Comparison of ENCODE assay signal across 8 cellular contexts in genomic region chr17:47315451-47316266, GRCh38. TPM values are rescaled to one million over a fixed set of nuclear protein-coding genes. Genes with fewer than 3 reads are reported as not detected.
DNase-seq lines count a peak whose midpoint lies in the region; ATAC-seq and TF ChIP-seq lines count a peak whose summit lies in the region.

No MANE protein-coding gene starts in this region.

- no peak overlapping the region for H3K27ac Mint-ChIP-seq in CD8-positive, alpha-beta T cell
- no peak overlapping the region for H3K27ac Mint-ChIP-seq in activated B cell treated with CpG ODN at 0.5 μM for 24 hours
- H3K27ac Mint-ChIP-seq in nephron progenitor cell: no peak overlapping the region
- no peak overlapping the region for H3K27ac Mint-ChIP-seq in activated T-helper 2 cell treated with anti-CD3 and anti-CD28 coated beads, Interferon-gamma antibody, Interleukin-2, Interleukin-4, amounts not matched to agents 10 μg/mL and 5 μg/mL and 100 μg/mL, durations not matched to agents 14 hours and 24 hours and 36 hours

- intact Hi-C loops in CD8-positive, alpha-beta T cell (cut with DNase I, micrococcal nuclease): loop anchor here (1.0 to 5.0 kb wide), 4 partner anchors 86 to 375 kb away; no protein-coding TSS in a partner anchor
- intact Hi-C loops in activated B cell treated with CpG ODN at 0.5 μM for 24 hours (cut with micrococcal nuclease): loop anchor here (1.0 to 5.0 kb wide), 6 partner anchors 21 to 373 kb away; partner anchors contain the start of gene ITGB3
- intact Hi-C loops in activated T-helper 2 cell treated with anti-CD3 and anti-CD28 coated beads, Interferon-gamma antibody, Interleukin-2, Interleukin-4, amounts not matched to agents 10 μg/mL and 5 μg/mL and 100 μg/mL, durations not matched to agents 14 hours and 24 hours and 36 hours (cut with micrococcal nuclease): loop anchor here (1.0 kb wide), 1 partner anchor 86 kb away; no protein-coding TSS in a partner anchor

- no peak overlapping the region for H3K27ac ChIP-seq in CD8-positive, alpha-beta T cell (ENCODE audit: low read depth, low read length)

- H3K4me3 ChIP-seq in CD8-positive, alpha-beta T cell (ENCODE audit: low read depth, low read length): no peak overlapping the region
- H3K4me3 ChIP-seq in H7 (ENCODE audit: insufficient read depth, low read depth, low read length) (no peak overlapping the region), fibroblast of the aortic adventitia (ENCODE audit: low read depth, low read length) (no peak overlapping the region)

- peak; percentile 93 for ATAC-seq in CD8-positive, alpha-beta T cell
- peak; percentile 98 for ATAC-seq in activated B cell treated with CpG ODN at 0.5 μM for 24 hours (ENCODE audit: low read depth)
- ATAC-seq in GM18858 (IDR thresholded peaks at IDR 0.05; ENCODE audit: unreplicated experiment): no peak

- DNase-seq in CD8-positive, alpha-beta T cell: peak in 1 of 7 experiments; percentile 37
- DNase-seq in H7: peak; percentile 50
- DNase-seq in NCI-H2196 (lab: John Stamatoyannopoulos, UW; ENCODE audit: unreplicated experiment): peak; percentile 70
- no peak for DNase-seq in activated B cell treated with CpG ODN at 0.5 μM for 24 hours
- DNase-seq in fibroblast of the aortic adventitia (ENCODE audit: low read depth): peak; percentile 90
- DNase-seq in nephron progenitor cell: peak; percentile 24
- no peak for DNase-seq in activated T-helper 2 cell treated with anti-CD3 and anti-CD28 coated beads, Interferon-gamma antibody, Interleukin-2, Interleukin-4, amounts not matched to agents 10 μg/mL and 5 μg/mL and 100 μg/mL, durations not matched to agents 14 hours and 24 hours and 36 hours (ENCODE audit: low spot score)

- H3K4me1 ChIP-seq in CD8-positive, alpha-beta T cell (ENCODE audit: insufficient read depth, low read length): no peaks in the 10 kb centered on the region

- CTCF ChIA-PET in CD8-positive, alpha-beta T cell (lab: Charles Lee): interaction anchor here (0.6 to 2.7 kb wide), 15 partner anchors 8 to 473 kb away, joined by 3 to 7 read pairs (median 4); partner anchors contain the start of genes EFCAB13 and MYL4
- CTCF ChIA-PET in activated B cell treated with CpG ODN at 0.5 μM for 24 hours (lab: Charles Lee): interaction anchor here (0.6 to 6.3 kb wide), 33 partner anchors 8 to 373 kb away, joined by 3 to 129 read pairs (median 4); partner anchors contain the start of genes CDC27, EFCAB13 and ITGB3

- no peaks in the 10 kb centered on the region for H3K9me3 ChIP-seq in CD8-positive, alpha-beta T cell (ENCODE audit: low read length)

- H3K9me3 Mint-ChIP-seq in CD8-positive, alpha-beta T cell: no peaks in the 10 kb centered on the region
- H3K9me3 Mint-ChIP-seq in activated B cell treated with CpG ODN at 0.5 μM for 24 hours (no peaks in the 10 kb centered on the region), nephron progenitor cell (peaks cover 15% of the 10 kb centered on the region)
- no peaks in the 10 kb centered on the region for H3K9me3 Mint-ChIP-seq in activated T-helper 2 cell treated with anti-CD3 and anti-CD28 coated beads, Interferon-gamma antibody, Interleukin-2, Interleukin-4, amounts not matched to agents 10 μg/mL and 5 μg/mL and 100 μg/mL, durations not matched to agents 14 hours and 24 hours and 36 hours

- no peaks in the 10 kb centered on the region for H3K27me3 Mint-ChIP-seq in CD8-positive, alpha-beta T cell (ENCODE audit: low read depth)
- H3K27me3 Mint-ChIP-seq in activated B cell treated with CpG ODN at 0.5 μM for 24 hours (no peaks in the 10 kb centered on the region), nephron progenitor cell (ENCODE audit: low read depth, poor library complexity) (peaks cover 16% of the 10 kb centered on the region)
- peaks cover 11% of the 10 kb centered on the region for H3K27me3 Mint-ChIP-seq in activated T-helper 2 cell treated with anti-CD3 and anti-CD28 coated beads, Interferon-gamma antibody, Interleukin-2, Interleukin-4, amounts not matched to agents 10 μg/mL and 5 μg/mL and 100 μg/mL, durations not matched to agents 14 hours and 24 hours and 36 hours (ENCODE audit: low read depth)

- no peaks in the 10 kb centered on the region for H3K36me3 ChIP-seq in CD8-positive, alpha-beta T cell (ENCODE audit: insufficient read depth, low read length)
- no peaks in the 10 kb centered on the region for H3K36me3 ChIP-seq in H7 (replicated peaks; ENCODE audit: control insufficient read depth, insufficient read depth, low read length)

- H3K4me1 Mint-ChIP-seq in CD8-positive, alpha-beta T cell (ENCODE audit: low read depth): no peaks in the 10 kb centered on the region
- peaks cover 2% of the 10 kb centered on the region for H3K4me1 Mint-ChIP-seq in activated B cell treated with CpG ODN at 0.5 μM for 24 hours
- peaks cover 10% of the 10 kb centered on the region for H3K4me1 Mint-ChIP-seq in nephron progenitor cell
- H3K4me1 Mint-ChIP-seq in activated T-helper 2 cell treated with anti-CD3 and anti-CD28 coated beads, Interferon-gamma antibody, Interleukin-2, Interleukin-4, amounts not matched to agents 10 μg/mL and 5 μg/mL and 100 μg/mL, durations not matched to agents 14 hours and 24 hours and 36 hours (ENCODE audit: low read depth): no peaks in the 10 kb centered on the region

- TF ChIP-seq CTCF in CD8-positive, alpha-beta T cell (IDR thresholded peaks at IDR 0.05): peak; percentile 79
- TF ChIP-seq CTCF in activated B cell treated with CpG ODN at 0.5 μM for 24 hours (IDR thresholded peaks at IDR 0.05): peak; percentile 28
- peak; percentile 81 for TF ChIP-seq CTCF in fibroblast of the aortic adventitia (IDR thresholded peaks at IDR 0.05; ENCODE audit: insufficient read depth, low read length)
- TF ChIP-seq CTCF in nephron progenitor cell (IDR thresholded peaks at IDR 0.05): peak; percentile 85

- no peaks in the 10 kb centered on the region for H3K27me3 ChIP-seq in CD8-positive, alpha-beta T cell (ENCODE audit: insufficient read depth, low read length)
- H3K27me3 ChIP-seq in H7 (ENCODE audit: control insufficient read depth, insufficient read depth, low read length): no peaks in the 10 kb centered on the region

- H3K4me3 Mint-ChIP-seq in CD8-positive, alpha-beta T cell: no peak overlapping the region
- H3K4me3 Mint-ChIP-seq in activated B cell treated with CpG ODN at 0.5 μM for 24 hours (no peak overlapping the region), nephron progenitor cell (no peak overlapping the region)
- no peak overlapping the region for H3K4me3 Mint-ChIP-seq in activated T-helper 2 cell treated with anti-CD3 and anti-CD28 coated beads, Interferon-gamma antibody, Interleukin-2, Interleukin-4, amounts not matched to agents 10 μg/mL and 5 μg/mL and 100 μg/mL, durations not matched to agents 14 hours and 24 hours and 36 hours (ENCODE audit: low read depth)

- H3K36me3 Mint-ChIP-seq in CD8-positive, alpha-beta T cell: no peaks in the 10 kb centered on the region
- no peaks in the 10 kb centered on the region for H3K36me3 Mint-ChIP-seq in activated B cell treated with CpG ODN at 0.5 μM for 24 hours (ENCODE audit: low read depth)
- H3K36me3 Mint-ChIP-seq in nephron progenitor cell (ENCODE audit: low read depth): no peaks in the 10 kb centered on the region
- no peaks in the 10 kb centered on the region for H3K36me3 Mint-ChIP-seq in activated T-helper 2 cell treated with anti-CD3 and anti-CD28 coated beads, Interferon-gamma antibody, Interleukin-2, Interleukin-4, amounts not matched to agents 10 μg/mL and 5 μg/mL and 100 μg/mL, durations not matched to agents 14 hours and 24 hours and 36 hours (ENCODE audit: low read depth)

- POLR2A ChIA-PET in CD8-positive, alpha-beta T cell (lab: Charles Lee): no interaction called here
- POLR2A ChIA-PET in activated B cell treated with CpG ODN at 0.5 μM for 24 hours (lab: Charles Lee): interaction anchor here (1.0 to 1.7 kb wide), 7 partner anchors 9 to 86 kb away, joined by 3 to 17 read pairs (median 5); partner anchors contain the start of genes EFCAB13 and ITGB3

RNA-seq across cellular contexts. Expression of gene EFCAB13, which starts 8.1 kb away (rescaled TPM):
- 10 to 100 TPM; 10.7 to 13.1 TPM for total RNA-seq in CD8-positive, alpha-beta T cell
- total RNA-seq in H7 (2014; rRNA removed; shearing (Covaris generic)): 2.3 and 6.9 TPM in 2 replicates
- total RNA-seq in activated B cell treated with CpG ODN at 0.5 μM for 24 hours (23.6 and 25.4 TPM in 2 replicates), fibroblast of the aortic adventitia (ENCODE audit: low replicate concordance) (4.9 and 5.6 TPM in 2 replicates)
- total RNA-seq in activated T-helper 2 cell treated with anti-CD3 and anti-CD28 coated beads, Interferon-gamma antibody, Interleukin-2, Interleukin-4, amounts not matched to agents 10 μg/mL and 5 μg/mL and 100 μg/mL, durations not matched to agents 14 hours and 24 hours and 36 hours: 1.4 and 2.7 TPM in 2 replicates

Comparison
In these comparisons a context has a peak if more than half of its experiments do, and no peak if none do; other contexts are left out.
1. DNase-seq: peak in H7 (single experiment), NCI-H2196 (single experiment), fibroblast of the aortic adventitia (single experiment) and nephron progenitor cell (single experiment); none in activated B cell treated with CpG ODN at 0.5 μM for 24 hours (single experiment) and activated T-helper 2 cell treated with anti-CD3 and anti-CD28 coated beads, Interferon-gamma antibody, Interleukin-2, Interleukin-4, amounts not matched to agents 10 μg/mL and 5 μg/mL and 100 μg/mL, durations not matched to agents 14 hours and 24 hours and 36 hours (single experiment).
2. CTCF ChIP-seq: peak in every context shown above with its lines; median percentile 85 in nephron progenitor cell; 81 in fibroblast of the aortic adventitia; 79 in CD8-positive, alpha-beta T cell; 28 in activated B cell treated with CpG ODN at 0.5 μM for 24 hours.